In the genomic region with DNA sequence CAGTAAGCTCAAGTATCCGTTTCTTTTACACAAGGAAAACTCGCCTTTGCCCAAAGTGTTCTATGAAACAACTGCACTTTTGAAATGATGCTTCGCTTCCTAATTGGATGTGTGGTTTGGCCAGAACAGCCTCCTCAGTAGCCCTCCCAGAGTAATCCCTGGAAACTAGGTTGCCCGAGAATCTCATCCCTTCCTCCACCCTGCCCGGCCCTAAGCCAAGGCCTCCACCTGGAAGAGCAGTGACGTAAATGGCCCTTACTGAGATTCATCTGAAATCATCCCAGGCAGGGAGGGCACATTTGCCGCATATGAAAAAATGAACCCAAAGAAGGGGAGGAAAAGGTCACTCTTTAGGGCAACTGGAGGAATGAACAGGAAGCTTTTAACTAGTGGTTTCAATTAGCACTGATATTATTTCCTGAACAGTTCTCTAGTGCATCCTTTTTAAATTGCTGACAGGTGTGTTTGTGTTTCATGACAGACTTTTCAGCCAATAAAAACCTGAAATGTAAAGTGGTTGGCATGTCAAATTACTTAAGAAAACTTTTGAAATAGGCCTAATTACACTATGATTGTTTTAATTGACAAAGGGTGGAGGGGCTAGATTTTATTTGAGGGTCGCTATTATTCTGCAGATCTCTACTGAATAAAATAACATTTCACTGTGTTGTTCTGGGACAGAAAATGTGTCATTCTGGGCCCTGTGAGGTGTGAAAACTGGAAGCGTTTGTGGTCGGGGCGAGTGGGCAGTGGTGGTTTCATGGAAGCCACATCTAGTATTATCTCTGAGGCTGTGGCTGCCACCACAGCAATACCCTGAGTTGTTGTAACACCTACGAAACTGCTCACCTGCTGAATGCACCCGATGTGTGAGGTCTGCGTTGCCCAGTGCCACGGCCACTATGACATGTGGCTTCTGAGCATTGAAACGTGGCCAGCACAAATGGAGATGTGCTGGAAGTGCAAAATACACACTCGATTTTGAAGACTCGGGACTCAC, we compare ENCODE assay signal across 10 cellular contexts.
DNase-seq lines count a peak whose midpoint lies in the region; ATAC-seq, FAIRE-seq and TF ChIP-seq lines count a peak whose summit lies in the region.
"Had no signal": no experiment of that assay in that cellular context is flagged by ENCODE, and none has a peak within 500 bp of the region (broad histone marks: within the 10 kb centered on the region; RNA-seq: fewer than 3 reads in every experiment).

No MANE protein-coding gene starts in this region.

- CTCF ChIA-PET in T-cell (lab: Charles Lee), result interaction anchor here in 1 of 2 donors (0.6 to 0.7 kb wide), 2 partner anchors 142 to 415 kb away, joined by 3 to 4 read pairs; no protein-coding TSS in a partner anchor

- intact Hi-C loops in left colon (cut with DNase I, micrococcal nuclease), result no loop called here

- no peak for FAIRE-seq in GM19239 (lab: Jason Lieb, UNC)
- FAIRE-seq: colon had no signal

- no peaks in the 10 kb centered on the region for H3K9me3 Mint-ChIP-seq in T-cell
- H3K9me3 Mint-ChIP-seq: naive B cell had no signal

- no peaks in the 10 kb centered on the region for H3K27me3 Mint-ChIP-seq in T-cell
- H3K27me3 Mint-ChIP-seq: naive B cell had no signal

- H3K4me1 Mint-ChIP-seq in T-cell, result peaks cover 14 to 16% (median 16%) of the 10 kb centered on the region in 3 donors
- H3K4me1 Mint-ChIP-seq: naive B cell had no signal

- no peak overlapping the region for H3K4me3 Mint-ChIP-seq in T-cell
- H3K4me3 Mint-ChIP-seq: naive B cell had no signal

- peaks cover 1% of the 10 kb centered on the region; the same call in 1 of the 2 replicates for H3K27me3 ChIP-seq in GM06990 (replicated peaks; ENCODE audit: control insufficient read depth, insufficient read depth, low read length)

- peaks cover 37% of the 10 kb centered on the region for H3K36me3 Mint-ChIP-seq in T-cell

- H3K27ac Mint-ChIP-seq in T-cell, result peak overlapping the region; percentile 44 to 56
- H3K27ac Mint-ChIP-seq: naive B cell had no signal

- H3K4me3 ChIP-seq in GM06990 (replicated peaks; ENCODE audit: low read depth, low read length), result no peak overlapping the region

- DNase-seq in GM06990 (ENCODE audit: extremely low read depth, insufficient read length) (peak; percentile 22), T-cell (peak in 21 of 34 experiments; percentile 0 to 41 (median 8)), left colon (peak in 1 of 2 donors; percentile 45), GM19239 (ENCODE audit: insufficient read length, low spot score) (no peak), superior temporal gyrus (ENCODE audit: extremely low spot score) (no peak), AG08396 (ENCODE audit: low spot score) (no peak)
- DNase-seq: naive B cell had no signal

- H3K36me3 ChIP-seq in GM06990 (ENCODE audit: control insufficient read depth, insufficient read depth, low read length), result no peaks in the 10 kb centered on the region

- no peak for TF ChIP-seq CTCF in GM06990 (IDR thresholded peaks at IDR 0.05; ENCODE audit: insufficient read depth, low read length, poor library complexity, severe bottlenecking)

- ATAC-seq in GM21723 (IDR thresholded peaks at IDR 0.05; ENCODE audit: unreplicated experiment) (peak; percentile 94), T-cell (replicated peaks in 1 of 4) (peak in 1 of 4 experiments; percentile 46), left colon (peak; percentile 51), HG03135 (IDR thresholded peaks at IDR 0.05; ENCODE audit: unreplicated experiment) (no peak)

- POLR2A ChIA-PET in T-cell (lab: Charles Lee), result no interaction called here

Comparison
In these comparisons a context has a peak if more than half of its experiments do, and no peak if none do; other contexts are left out.
1. DNase-seq: peak in GM06990 (single experiment) and T-cell (21 of 34); none in GM19239 (single experiment), superior temporal gyrus (single experiment) and AG08396 (single experiment).